Comparison of ENCODE assay signal across 18 cellular contexts in genomic region chr17:17545031-17545820, GRCh38. TPM values are rescaled to one million over a fixed set of nuclear protein-coding genes. Genes with fewer than 3 reads are reported as not detected.
A peak's percentile ranks its signal among the peaks of the same experiment; 100 is the strongest.
DNase-seq lines count a peak whose midpoint lies in the region; ATAC-seq and TF ChIP-seq lines count a peak whose summit lies in the region.
"Had no signal": no experiment of that assay in that cellular context is flagged by ENCODE, and none has a peak within 500 bp of the region (broad histone marks: within the 10 kb centered on the region; RNA-seq: fewer than 3 reads in every experiment).

No MANE protein-coding gene starts in this region.

- no peaks in the 10 kb centered on the region for H3K27me3 ChIP-seq in BLaER1
- H3K27me3 ChIP-seq: upper lobe of right lung had no signal

- no peak overlapping the region for H3K27ac Mint-ChIP-seq in natural killer cell
- H3K27ac Mint-ChIP-seq: activated naive CD8-positive, alpha-beta T cell treated with anti-CD3 and anti-CD28 coated beads, Interleukin-2, amount 50 U/mL, for 24 hours had no signal

- H3K9me3 Mint-ChIP-seq in natural killer cell: no peaks in the 10 kb centered on the region
- H3K9me3 Mint-ChIP-seq: activated naive CD8-positive, alpha-beta T cell treated with anti-CD3 and anti-CD28 coated beads, Interleukin-2, amount 50 U/mL, for 24 hours; IgD-negative memory B cell had no signal

- CTCF ChIA-PET in RWPE1 (lab: Yijun Ruan, JAX): no interaction called here

- no peak overlapping the region for H3K4me3 ChIP-seq in BLaER1
- no peak overlapping the region for H3K4me3 ChIP-seq in fibroblast of mammary gland (ENCODE audit: control insufficient read depth, low read depth, low read length)
- H3K4me3 ChIP-seq: lung, upper lobe of right lung had no signal

- peak overlapping the region; percentile 75 for H3K4me2 ChIP-seq in BLaER1

- no peak for TF ChIP-seq CTCF in RWPE1 (conservative IDR thresholded peaks at IDR 0.05; ENCODE audit: low read depth)
- no peak for TF ChIP-seq CTCF in fibroblast of mammary gland (conservative IDR thresholded peaks at IDR 0.05; ENCODE audit: control insufficient read depth, insufficient read depth, low read depth, low read length)
- no peak for TF ChIP-seq CTCF in natural killer cell (IDR thresholded peaks at IDR 0.05)

- intact Hi-C loops in natural killer cell (cut with micrococcal nuclease): no loop called here

- no peaks in the 10 kb centered on the region for H4K20me1 ChIP-seq in BLaER1

- H3K4me3 Mint-ChIP-seq in natural killer cell: no peak overlapping the region
- H3K4me3 Mint-ChIP-seq: activated naive CD8-positive, alpha-beta T cell treated with anti-CD3 and anti-CD28 coated beads, Interleukin-2, amount 50 U/mL, for 24 hours; IgD-negative memory B cell had no signal

- no peaks in the 10 kb centered on the region for H3K36me3 ChIP-seq in BLaER1
- H3K36me3 ChIP-seq: upper lobe of right lung had no signal

- no peaks in the 10 kb centered on the region for H3K36me3 Mint-ChIP-seq in natural killer cell

- peaks cover 84% of the 10 kb centered on the region for H3K4me1 ChIP-seq in BLaER1

- ATAC-seq in natural killer cell (no peak), GM18858 (IDR thresholded peaks at IDR 0.05; ENCODE audit: unreplicated experiment) (no peak), HG03460 (IDR thresholded peaks at IDR 0.05; ENCODE audit: unreplicated experiment) (no peak)
- ATAC-seq: activated naive CD8-positive, alpha-beta T cell treated with anti-CD3 and anti-CD28 coated beads, Interleukin-2, amount 50 U/mL, for 24 hours; PC-3; upper lobe of right lung had no signal

- H3K9me3 ChIP-seq in BLaER1: no peaks in the 10 kb centered on the region
- H3K9me3 ChIP-seq: upper lobe of right lung had no signal

- H3K4me1 Mint-ChIP-seq in natural killer cell: no peaks in the 10 kb centered on the region
- H3K4me1 Mint-ChIP-seq: activated naive CD8-positive, alpha-beta T cell treated with anti-CD3 and anti-CD28 coated beads, Interleukin-2, amount 50 U/mL, for 24 hours had no signal

- H3K27ac ChIP-seq in BLaER1: peak overlapping the region; percentile 61
- H3K27ac ChIP-seq in RWPE1: peak overlapping the region; percentile 6; the same call in 1 of the 2 replicates
- H3K27ac ChIP-seq: upper lobe of right lung had no signal

- no peaks in the 10 kb centered on the region for H3K27me3 Mint-ChIP-seq in natural killer cell (ENCODE audit: low read depth in 2 of 2)
- H3K27me3 Mint-ChIP-seq: activated naive CD8-positive, alpha-beta T cell treated with anti-CD3 and anti-CD28 coated beads, Interleukin-2, amount 50 U/mL, for 24 hours; IgD-negative memory B cell had no signal

- DNase-seq in RWPE1 (ENCODE audit: low spot score) (no peak), fibroblast of mammary gland (ENCODE audit: low read depth) (peak; percentile 57), non-pigmented ciliary epithelial cell (ENCODE audit: low read depth) (peak; percentile 19), natural killer cell (no peak)
- DNase-seq in activated CD8-positive, alpha-beta memory T cell treated with anti-CD3 and anti-CD28 coated beads, Interleukin-2, amount 50 U/mL, for 48 hours: no peak
- DNase-seq: activated CD4-positive, alpha-beta T cell treated with anti-CD3 and anti-CD28 coated beads for 1 hour; activated naive CD8-positive, alpha-beta T cell treated with anti-CD3 and anti-CD28 coated beads, Interleukin-2, amount 50 U/mL, for 24 hours; NCI-H1105; NCI-H510A; PC-3; stimulated activated CD8-positive, alpha-beta memory T cell treated with anti-CD3 and anti-CD28 coated beads, Interleukin-4, amount 100 ng/mL, for 48 hours; T-helper 1 cell; upper lobe of right lung had no signal

- POLR2A ChIA-PET in RWPE1 (lab: Yijun Ruan, JAX; ENCODE audit: low non-redundant PET): no interaction called here

- H3K9ac ChIP-seq in BLaER1: no peak overlapping the region

RNA-seq across cellular contexts. Expression of gene PEMT, which starts 46.3 kb away (rescaled TPM):
- 10 to 100 TPM; 10.3 to 13.6 (median 12.6) TPM for total RNA-seq in natural killer cell

RNA-seq across cellular contexts. Expression of gene RASD1, which starts 49.0 kb away (rescaled TPM):
- 1 to 10 TPM in 2 of 3 donors, under 1 TPM in 1; 0.60 to 2.4 (median 1.2) TPM for total RNA-seq in natural killer cell

Comparison
In these comparisons a context has a peak if more than half of its experiments do, and no peak if none do; other contexts are left out.
1. DNase-seq: peak in fibroblast of mammary gland (single experiment) and non-pigmented ciliary epithelial cell (single experiment); none in RWPE1 (single experiment), natural killer cell (single experiment) and activated CD8-positive, alpha-beta memory T cell treated with anti-CD3 and anti-CD28 coated beads, Interleukin-2, amount 50 U/mL, for 48 hours (single experiment).